ENCODE assay signal across 24 cellular contexts in genomic region chr15:41520636-41521035, GRCh38. TPM values are rescaled to one million over a fixed set of nuclear protein-coding genes. Genes with fewer than 3 reads are reported as not detected.
"Had no signal": no experiment of that assay in that cellular context is flagged by ENCODE, and none has a peak within 500 bp of the region (broad histone marks: within the 10 kb centered on the region; RNA-seq: fewer than 3 reads in every experiment).

No MANE protein-coding gene starts in this region.

- H3K9me3 ChIP-seq: SK-N-SH had no signal

- H3K9ac ChIP-seq: SK-N-SH had no signal

- DNase-seq: KBM-7, MV-4-11, NCI-H1048, NCI-H1105, NCI-H1417, NCI-H1436 treated with DMSO at 0.1 percent for 48 hours, NCI-H1694 treated with DMSO at 0.1 percent for 48 hours, NCI-H1930, NCI-H2081, NCI-H2107, NCI-H2227 treated with DMSO at 0.1 percent for 48 hours, NCI-H510A, NCI-H524 treated with DMSO at 0.1 percent for 48 hours, NCI-H69, NCI-H774, RPMI8226, SHP77, SK-N-SH, SW 1271 had no signal

- H3K4me2 ChIP-seq: SK-N-SH had no signal

- H3K27ac ChIP-seq: HL-60 had no signal

- FAIRE-seq: HTR-8/SVneo, RCC 7860 had no signal

RNA-seq across cellular contexts. Expression of gene LTK, which starts 7.0 kb away (rescaled TPM):
- total RNA-seq: MCF 10A, SK-MEL-5 had no signal
